8 cellular contexts compared by ENCODE assay signal in the genomic region with DNA sequence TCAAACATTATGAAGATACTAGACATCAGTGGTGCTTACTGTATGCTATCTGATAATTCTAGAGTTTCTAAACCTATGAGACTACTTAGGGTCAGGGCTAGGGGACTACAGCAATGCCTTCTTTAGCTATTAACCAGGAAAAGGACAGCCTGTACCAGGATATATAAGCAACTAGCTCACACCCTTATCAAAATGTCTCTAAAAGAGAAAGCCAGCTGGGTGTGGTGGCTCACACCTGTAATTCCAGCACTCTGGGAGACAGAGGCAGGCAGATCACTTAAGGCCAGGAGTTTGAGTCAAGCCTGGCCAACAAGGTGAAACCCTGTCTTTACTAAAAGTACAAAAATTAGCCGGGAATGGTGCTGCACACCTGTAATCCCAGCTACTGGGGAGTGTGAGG. TPM values are rescaled to one million over a fixed set of nuclear protein-coding genes. Genes with fewer than 3 reads are reported as not detected.
"Had no signal": no experiment of that assay in that cellular context is flagged by ENCODE, and none has a peak within 500 bp of the region (broad histone marks: within the 10 kb centered on the region; RNA-seq: fewer than 3 reads in every experiment).

No MANE protein-coding gene starts in this region.

- H3K36me3 ChIP-seq: HAP-1 had no signal

- H3K9me3 ChIP-seq: HAP-1 had no signal

- ATAC-seq: HCT116, K562 had no signal

- DNase-seq: GM23248, GOT3, H7, HFFc6, IMR-90 had no signal

- H3K27ac ChIP-seq: GM23248 had no signal

- H3K4me1 ChIP-seq: HAP-1 had no signal

- H3K4me3 ChIP-seq: GM23248, HAP-1, K562 had no signal

RNA-seq across cellular contexts. Expression of gene PLEKHB1, which starts 58.7 kb away (rescaled TPM):
- total RNA-seq: GM23248 had no signal
